In the genomic region with DNA sequence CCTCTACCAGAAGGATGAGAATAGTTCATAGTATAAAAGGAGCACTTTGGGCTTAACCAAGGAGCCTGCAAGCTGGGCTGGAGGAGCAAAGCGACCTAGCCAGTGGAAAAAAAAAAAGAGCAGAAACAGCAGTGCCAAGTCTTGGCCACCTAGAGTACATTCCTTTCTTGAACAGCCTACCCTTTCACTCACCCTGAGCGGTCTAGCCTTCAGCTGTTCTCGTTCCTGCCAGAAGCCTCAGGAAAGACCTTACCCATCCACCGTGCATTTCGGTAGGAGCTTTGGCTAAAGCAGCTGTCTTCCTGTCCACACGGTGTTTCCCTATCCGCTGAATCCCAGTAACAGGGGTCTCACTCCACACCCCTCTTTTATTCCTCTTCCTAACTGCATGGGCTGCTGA, we compare ENCODE assay signal across 13 cellular contexts.
DNase-seq lines count a peak whose midpoint lies in the region; ATAC-seq and TF ChIP-seq lines count a peak whose summit lies in the region.
"Had no signal": no experiment of that assay in that cellular context is flagged by ENCODE, and none has a peak within 500 bp of the region (broad histone marks: within the 10 kb centered on the region; RNA-seq: fewer than 3 reads in every experiment).

No MANE protein-coding gene starts in this region.

- peak overlapping the region; percentile 81 for H3K4me2 ChIP-seq in parathyroid adenoma (ENCODE audit: low read length)

- H3K4me3 ChIP-seq in WI38 (ENCODE audit: low read depth, low read length): peak overlapping the region; percentile 45
- H3K4me3 ChIP-seq in fibroblast of pulmonary artery (replicated peaks; ENCODE audit: low read depth, low read length): peak overlapping the region; percentile 50
- H3K4me3 ChIP-seq in parathyroid adenoma (ENCODE audit: low read depth, low read length): peak overlapping the region; percentile 57

- H3K27me3 Mint-ChIP-seq in nephron progenitor cell (ENCODE audit: low read depth, poor library complexity) (no peaks in the 10 kb centered on the region), immature natural killer cell (ENCODE audit: low read depth in 3 of 3) (peaks cover 2 to 8% (median 5%) of the 10 kb centered on the region in 3 donors)
- H3K27me3 Mint-ChIP-seq in naive thymus-derived CD8-positive, alpha-beta T cell: peaks cover 0 to 3% (median 0%) of the 10 kb centered on the region in 5 donors
- H3K27me3 Mint-ChIP-seq: progenitor cell of endocrine pancreas had no signal

- H3K36me3 ChIP-seq in parathyroid adenoma (ENCODE audit: control insufficient read depth, insufficient read depth, low read length): no peaks in the 10 kb centered on the region

- H3K27me3 ChIP-seq in parathyroid adenoma (ENCODE audit: control insufficient read depth, insufficient read depth, low read length): no peaks in the 10 kb centered on the region

- peak overlapping the region; percentile 75 for H3K27ac ChIP-seq in parathyroid adenoma

- no peak overlapping the region for H3K27ac Mint-ChIP-seq in nephron progenitor cell
- H3K27ac Mint-ChIP-seq in immature natural killer cell: no peak overlapping the region
- H3K27ac Mint-ChIP-seq in naive thymus-derived CD8-positive, alpha-beta T cell: no peak overlapping the region
- H3K27ac Mint-ChIP-seq: progenitor cell of endocrine pancreas had no signal

- H3K4me1 ChIP-seq in parathyroid adenoma: peaks cover 11% of the 10 kb centered on the region

- peak overlapping the region; percentile 84 for H2AFZ ChIP-seq in parathyroid adenoma

- POLR2A ChIA-PET in naive thymus-derived CD8-positive, alpha-beta T cell (lab: Charles Lee): no interaction called here

- no peak for TF ChIP-seq CTCF in WI38 (IDR thresholded peaks at IDR 0.05; ENCODE audit: low read depth, low read length)
- no peak for TF ChIP-seq CTCF in fibroblast of pulmonary artery (IDR thresholded peaks at IDR 0.05; ENCODE audit: low read length, missing control alignments)
- TF ChIP-seq CTCF in parathyroid adenoma (IDR thresholded peaks at IDR 0.05): no peak
- no peak for TF ChIP-seq CTCF in nephron progenitor cell (IDR thresholded peaks at IDR 0.05)

- H3K4me1 Mint-ChIP-seq in nephron progenitor cell: peaks cover 6% of the 10 kb centered on the region
- H3K4me1 Mint-ChIP-seq in immature natural killer cell: peaks cover 0 to 4% of the 10 kb centered on the region in 2 donors
- no peaks in the 10 kb centered on the region for H3K4me1 Mint-ChIP-seq in naive thymus-derived CD8-positive, alpha-beta T cell

- H3K36me3 Mint-ChIP-seq in nephron progenitor cell (ENCODE audit: low read depth) (no peaks in the 10 kb centered on the region), immature natural killer cell (no peaks in the 10 kb centered on the region)
- no peaks in the 10 kb centered on the region for H3K36me3 Mint-ChIP-seq in naive thymus-derived CD8-positive, alpha-beta T cell

- peak; percentile 39 for DNase-seq in AG20443 (ENCODE audit: low spot score)
- DNase-seq in fibroblast of pulmonary artery (ENCODE audit: low read depth): peak; percentile 60
- no peak for DNase-seq in nephron progenitor cell
- no peak for DNase-seq in immature natural killer cell
- DNase-seq in NAMALWA (ENCODE audit: low spot score): no peak
- DNase-seq in naive thymus-derived CD8-positive, alpha-beta T cell: no peak
- DNase-seq: activated T-cell treated with anti-CD3 and anti-CD28 coated beads, Interleukin-2, amount 50 U/mL, for 4 hours; KBM-7; SIG-M5; stimulated activated naive CD4-positive, alpha-beta T cell treated with Interleukin-2 at 50 U/mL for 16 hours had no signal

- H3K9ac ChIP-seq in parathyroid adenoma: no peak overlapping the region

- H3K79me2 ChIP-seq in parathyroid adenoma: no peaks in the 10 kb centered on the region

- ATAC-seq in naive thymus-derived CD8-positive, alpha-beta T cell: no peak
- ATAC-seq: activated T-cell treated with anti-CD3 and anti-CD28 coated beads, Interleukin-2, amount 50 U/mL, for 4 hours had no signal

- H3K4me3 Mint-ChIP-seq in nephron progenitor cell (no peak overlapping the region), immature natural killer cell (no peak overlapping the region)
- no peak overlapping the region for H3K4me3 Mint-ChIP-seq in naive thymus-derived CD8-positive, alpha-beta T cell
- H3K4me3 Mint-ChIP-seq: activated T-cell treated with anti-CD3 and anti-CD28 coated beads, Interleukin-2, amount 50 U/mL, for 4 hours had no signal

- H3K9me3 Mint-ChIP-seq in nephron progenitor cell: peaks cover 9% of the 10 kb centered on the region
- H3K9me3 Mint-ChIP-seq in immature natural killer cell: no peaks in the 10 kb centered on the region
- H3K9me3 Mint-ChIP-seq in naive thymus-derived CD8-positive, alpha-beta T cell: no peaks in the 10 kb centered on the region
- H3K9me3 Mint-ChIP-seq: activated T-cell treated with anti-CD3 and anti-CD28 coated beads, Interleukin-2, amount 50 U/mL, for 4 hours had no signal

- H3K9me3 ChIP-seq in parathyroid adenoma (ENCODE audit: control insufficient read depth, low read length): no peaks in the 10 kb centered on the region

Comparison
In these comparisons a context has a peak if more than half of its experiments do, and no peak if none do; other contexts are left out.
1. DNase-seq: peak in AG20443 (single experiment) and fibroblast of pulmonary artery (single experiment); none in nephron progenitor cell (single experiment), immature natural killer cell (0 of 3), NAMALWA (single experiment) and naive thymus-derived CD8-positive, alpha-beta T cell (0 of 10).
2. Peak in every context shown above with its lines, with median percentiles within 50 percentile points of each other: H3K4me3 ChIP-seq.